In genomic region chr11:112382561-112382960, GRCh38 we compare ENCODE assay signal across 21 cellular contexts.
DNase-seq lines count a peak whose midpoint lies in the region; ATAC-seq and TF ChIP-seq lines count a peak whose summit lies in the region.
"Had no signal": no experiment of that assay in that cellular context is flagged by ENCODE, and none has a peak within 500 bp of the region (broad histone marks: within the 10 kb centered on the region; RNA-seq: fewer than 3 reads in every experiment).

No MANE protein-coding gene starts in this region.

- H3K36me3 Mint-ChIP-seq in WTC11 = peaks cover 3% of the 10 kb centered on the region; the same call in 1 of the 2 replicates
- H3K36me3 Mint-ChIP-seq in T-cell = no peaks in the 10 kb centered on the region
- no peaks in the 10 kb centered on the region for H3K36me3 Mint-ChIP-seq in T-helper 2 cell treated with Interferon-gamma antibody and Interleukin-4, amounts not matched to agents 5 μg/mL and 100 μg/mL, for 36 hours (ENCODE audit: low read depth)
- H3K36me3 Mint-ChIP-seq: CD4-positive, CD25-positive, alpha-beta regulatory T cell; CD8-positive, alpha-beta memory T cell; IgD-negative memory B cell had no signal

- H3K4me3 ChIP-seq in HEK293 (ENCODE audit: low read depth, low read length) (no peak overlapping the region), vagina (no peak overlapping the region)

- H3K27me3 ChIP-seq in vagina = no peaks in the 10 kb centered on the region
- H3K27me3 ChIP-seq: BE2C had no signal

- H3K9me3 Mint-ChIP-seq in WTC11 (peaks cover 14% of the 10 kb centered on the region), T-cell (peaks cover 0 to 3% (median 0%) of the 10 kb centered on the region in 3 donors)
- no peaks in the 10 kb centered on the region for H3K9me3 Mint-ChIP-seq in T-helper 2 cell treated with Interferon-gamma antibody and Interleukin-4, amounts not matched to agents 5 μg/mL and 100 μg/mL, for 36 hours
- H3K9me3 Mint-ChIP-seq: HFFc6 had no signal

- ATAC-seq in WTC11 (peak; percentile 51), T-cell (replicated peaks in 1 of 4) (no peak)
- ATAC-seq: HepG2 had no signal

- POLR2A ChIA-PET in HEK293 (lab: Yijun Ruan, JAX) = no interaction called here
- POLR2A ChIA-PET in WTC11 (lab: Charles Lee) = no interaction called here
- POLR2A ChIA-PET in T-cell (lab: Charles Lee) = no interaction called here

- H3K27ac ChIP-seq in HEK293 (ENCODE audit: extremely low read depth, low read depth, low read length) (no peak overlapping the region), vagina (no peak overlapping the region)
- H3K27ac ChIP-seq: HL-60 had no signal

- no peaks in the 10 kb centered on the region for H3K9me3 ChIP-seq in HEK293 (ENCODE audit: control insufficient read depth, insufficient read depth, low read depth, low read length)
- no peaks in the 10 kb centered on the region for H3K9me3 ChIP-seq in vagina
- H3K9me3 ChIP-seq: BE2C had no signal

- H3K36me3 ChIP-seq in HEK293 (ENCODE audit: control insufficient read depth in 2 of 2, insufficient read depth in 1 of 2, low read length in 2 of 2) (no peaks in the 10 kb centered on the region), vagina (no peaks in the 10 kb centered on the region)
- H3K36me3 ChIP-seq: BE2C had no signal

- TF ChIP-seq CTCF in HEK293 (tag by site-specific recombination; IDR thresholded peaks at IDR 0.05) (no peak), WTC11 (IDR thresholded peaks at IDR 0.05) (no peak), vagina (IDR thresholded peaks at IDR 0.05) (no peak)

- peaks cover 7% of the 10 kb centered on the region for H3K4me1 Mint-ChIP-seq in WTC11
- no peaks in the 10 kb centered on the region for H3K4me1 Mint-ChIP-seq in T-cell
- H3K4me1 Mint-ChIP-seq in T-helper 2 cell treated with Interferon-gamma antibody and Interleukin-4, amounts not matched to agents 5 μg/mL and 100 μg/mL, for 36 hours (ENCODE audit: low read depth) = no peaks in the 10 kb centered on the region
- H3K4me1 Mint-ChIP-seq: CD4-positive, CD25-positive, alpha-beta regulatory T cell; CD8-positive, alpha-beta memory T cell; IgD-negative memory B cell had no signal

- intact Hi-C loops in vagina (cut with DNase I) = no loop called here

- H3K4me1 ChIP-seq in HEK293 (ENCODE audit: control insufficient read depth, insufficient read depth, low read length) = no peaks in the 10 kb centered on the region
- H3K4me1 ChIP-seq in vagina = no peaks in the 10 kb centered on the region
- H3K4me1 ChIP-seq: BE2C had no signal

- CTCF ChIA-PET in HEK293 (lab: Yijun Ruan, JAX) = no interaction called here
- CTCF ChIA-PET in WTC11 (lab: Charles Lee) = no interaction called here
- CTCF ChIA-PET in T-cell (lab: Charles Lee) = no interaction called here

- TF ChIP-seq POLR2A in vagina (IDR thresholded peaks at IDR 0.05) = no peak

- H3K27me3 Mint-ChIP-seq in WTC11 (ENCODE audit: low read depth) = no peaks in the 10 kb centered on the region; the same call in 1 of the 2 replicates
- no peaks in the 10 kb centered on the region for H3K27me3 Mint-ChIP-seq in T-cell
- no peaks in the 10 kb centered on the region for H3K27me3 Mint-ChIP-seq in T-helper 2 cell treated with Interferon-gamma antibody and Interleukin-4, amounts not matched to agents 5 μg/mL and 100 μg/mL, for 36 hours (ENCODE audit: low read depth)
- H3K27me3 Mint-ChIP-seq: CD4-positive, CD25-positive, alpha-beta regulatory T cell; CD8-positive, alpha-beta memory T cell had no signal

- no peak overlapping the region for H3K4me3 Mint-ChIP-seq in WTC11
- no peak overlapping the region for H3K4me3 Mint-ChIP-seq in T-cell
- no peak overlapping the region for H3K4me3 Mint-ChIP-seq in T-helper 2 cell treated with Interferon-gamma antibody and Interleukin-4, amounts not matched to agents 5 μg/mL and 100 μg/mL, for 36 hours
- H3K4me3 Mint-ChIP-seq: CD4-positive, CD25-positive, alpha-beta regulatory T cell; CD8-positive, alpha-beta memory T cell; HFFc6; IgD-negative memory B cell had no signal

- DNase-seq in WTC11 (ENCODE audit: low spot score) (peak; percentile 15), islet precursor cell (peak; percentile 62), vagina (ENCODE audit: extremely low spot score in 2 of 2) (peak; percentile 58 to 87), HUDEP-2 (lab: John Stamatoyannopoulos, UW; ENCODE audit: unreplicated experiment in 76 of 76) (no peak), T-cell (no peak), mucosa of gallbladder (ENCODE audit: low spot score) (no peak)
- DNase-seq in T-helper 2 cell treated with Interferon-gamma antibody and Interleukin-4, amounts not matched to agents 5 μg/mL and 100 μg/mL, for 36 hours (ENCODE audit: low spot score) = no peak
- DNase-seq: ACHN; BE2C; C1 segment of cervical spinal cord; CD4-positive, CD25-positive, alpha-beta regulatory T cell; CD8-positive, alpha-beta memory T cell; COR-L47; GDM1; HCEC 1CT; HFFc6; KG1 had no signal

- no peak overlapping the region for H3K27ac Mint-ChIP-seq in WTC11
- H3K27ac Mint-ChIP-seq in T-cell = no peak overlapping the region
- no peak overlapping the region for H3K27ac Mint-ChIP-seq in T-helper 2 cell treated with Interferon-gamma antibody and Interleukin-4, amounts not matched to agents 5 μg/mL and 100 μg/mL, for 36 hours
- H3K27ac Mint-ChIP-seq: CD4-positive, CD25-positive, alpha-beta regulatory T cell; HFFc6; IgD-negative memory B cell had no signal

TF ChIP-seq in HEK293, 187 proteins besides CTCF, POLR2A, EP300 and RAD21:
- TF ChIP-seq, protein P1, sequence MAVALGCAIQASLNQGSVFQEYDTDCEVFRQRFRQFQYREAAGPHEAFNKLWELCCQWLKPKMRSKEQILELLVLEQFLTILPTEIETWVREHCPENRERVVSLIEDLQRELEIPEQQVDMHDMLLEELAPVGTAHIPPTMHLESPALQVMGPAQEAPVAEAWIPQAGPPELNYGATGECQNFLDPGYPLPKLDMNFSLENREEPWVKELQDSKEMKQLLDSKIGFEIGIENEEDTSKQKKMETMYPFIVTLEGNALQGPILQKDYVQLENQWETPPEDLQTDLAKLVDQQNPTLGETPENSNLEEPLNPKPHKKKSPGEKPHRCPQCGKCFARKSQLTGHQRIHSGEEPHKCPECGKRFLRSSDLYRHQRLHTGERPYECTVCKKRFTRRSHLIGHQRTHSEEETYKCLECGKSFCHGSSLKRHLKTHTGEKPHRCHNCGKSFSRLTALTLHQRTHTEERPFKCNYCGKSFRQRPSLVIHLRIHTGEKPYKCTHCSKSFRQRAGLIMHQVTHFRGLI (tag by site-specific recombination; IDR thresholded peaks at IDR 0.05) = peak; percentile 41; the same call in 1 of the 2 replicates
- no peak for TF ChIP-seq ZNF398 (tag by site-specific recombination; IDR thresholded peaks at IDR 0.05)

TF ChIP-seq in WTC11, 78 proteins besides CTCF, POLR2A, EP300 and RAD21 (continues in another document):
- TF ChIP-seq JAZF1 (CRISPR knock-in tag; IDR thresholded peaks at IDR 0.05) (no peak), ESRRA (CRISPR knock-in tag; IDR thresholded peaks at IDR 0.05; ENCODE audit: borderline replicate concordance) (no peak), TEAD4 (CRISPR knock-in tag; IDR thresholded peaks at IDR 0.05) (no peak), ZNF317 (CRISPR knock-in tag; IDR thresholded peaks at IDR 0.05; ENCODE audit: borderline replicate concordance, low read depth) (no peak), CREB1 (CRISPR knock-in tag; IDR thresholded peaks at IDR 0.05) (no peak), FOXK1 (CRISPR knock-in tag; IDR thresholded peaks at IDR 0.05) (no peak), ATF3 (CRISPR knock-in tag; conservative IDR thresholded peaks at IDR 0.05) (no peak), ZNF423 (CRISPR knock-in tag; IDR thresholded peaks at IDR 0.05) (no peak), ZNF232 (CRISPR knock-in tag; IDR thresholded peaks at IDR 0.05) (no peak), IRF2 (CRISPR knock-in tag; IDR thresholded peaks at IDR 0.05; ENCODE audit: borderline replicate concordance, low read depth) (no peak), ZNF219 (CRISPR knock-in tag; IDR thresholded peaks at IDR 0.05; ENCODE audit: borderline replicate concordance) (no peak)
- TF ChIP-seq, protein P2, sequence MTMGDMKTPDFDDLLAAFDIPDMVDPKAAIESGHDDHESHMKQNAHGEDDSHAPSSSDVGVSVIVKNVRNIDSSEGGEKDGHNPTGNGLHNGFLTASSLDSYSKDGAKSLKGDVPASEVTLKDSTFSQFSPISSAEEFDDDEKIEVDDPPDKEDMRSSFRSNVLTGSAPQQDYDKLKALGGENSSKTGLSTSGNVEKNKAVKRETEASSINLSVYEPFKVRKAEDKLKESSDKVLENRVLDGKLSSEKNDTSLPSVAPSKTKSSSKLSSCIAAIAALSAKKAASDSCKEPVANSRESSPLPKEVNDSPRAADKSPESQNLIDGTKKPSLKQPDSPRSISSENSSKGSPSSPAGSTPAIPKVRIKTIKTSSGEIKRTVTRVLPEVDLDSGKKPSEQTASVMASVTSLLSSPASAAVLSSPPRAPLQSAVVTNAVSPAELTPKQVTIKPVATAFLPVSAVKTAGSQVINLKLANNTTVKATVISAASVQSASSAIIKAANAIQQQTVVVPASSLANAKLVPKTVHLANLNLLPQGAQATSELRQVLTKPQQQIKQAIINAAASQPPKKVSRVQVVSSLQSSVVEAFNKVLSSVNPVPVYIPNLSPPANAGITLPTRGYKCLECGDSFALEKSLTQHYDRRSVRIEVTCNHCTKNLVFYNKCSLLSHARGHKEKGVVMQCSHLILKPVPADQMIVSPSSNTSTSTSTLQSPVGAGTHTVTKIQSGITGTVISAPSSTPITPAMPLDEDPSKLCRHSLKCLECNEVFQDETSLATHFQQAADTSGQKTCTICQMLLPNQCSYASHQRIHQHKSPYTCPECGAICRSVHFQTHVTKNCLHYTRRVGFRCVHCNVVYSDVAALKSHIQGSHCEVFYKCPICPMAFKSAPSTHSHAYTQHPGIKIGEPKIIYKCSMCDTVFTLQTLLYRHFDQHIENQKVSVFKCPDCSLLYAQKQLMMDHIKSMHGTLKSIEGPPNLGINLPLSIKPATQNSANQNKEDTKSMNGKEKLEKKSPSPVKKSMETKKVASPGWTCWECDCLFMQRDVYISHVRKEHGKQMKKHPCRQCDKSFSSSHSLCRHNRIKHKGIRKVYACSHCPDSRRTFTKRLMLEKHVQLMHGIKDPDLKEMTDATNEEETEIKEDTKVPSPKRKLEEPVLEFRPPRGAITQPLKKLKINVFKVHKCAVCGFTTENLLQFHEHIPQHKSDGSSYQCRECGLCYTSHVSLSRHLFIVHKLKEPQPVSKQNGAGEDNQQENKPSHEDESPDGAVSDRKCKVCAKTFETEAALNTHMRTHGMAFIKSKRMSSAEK (CRISPR knock-in tag; IDR thresholded peaks at IDR 0.05; ENCODE audit: borderline replicate concordance) = no peak

Comparison
In these comparisons a context has a peak if more than half of its experiments do, and no peak if none do; other contexts are left out.
1. DNase-seq: peak in WTC11 (single experiment), islet precursor cell (single experiment) and vagina (2 of 2); none in HUDEP-2 (0 of 76), T-cell (0 of 34), T-helper 2 cell treated with Interferon-gamma antibody and Interleukin-4, amounts not matched to agents 5 μg/mL and 100 μg/mL, for 36 hours (single experiment) and mucosa of gallbladder (single experiment).